8 cellular contexts compared by ENCODE assay signal in the genomic region with DNA sequence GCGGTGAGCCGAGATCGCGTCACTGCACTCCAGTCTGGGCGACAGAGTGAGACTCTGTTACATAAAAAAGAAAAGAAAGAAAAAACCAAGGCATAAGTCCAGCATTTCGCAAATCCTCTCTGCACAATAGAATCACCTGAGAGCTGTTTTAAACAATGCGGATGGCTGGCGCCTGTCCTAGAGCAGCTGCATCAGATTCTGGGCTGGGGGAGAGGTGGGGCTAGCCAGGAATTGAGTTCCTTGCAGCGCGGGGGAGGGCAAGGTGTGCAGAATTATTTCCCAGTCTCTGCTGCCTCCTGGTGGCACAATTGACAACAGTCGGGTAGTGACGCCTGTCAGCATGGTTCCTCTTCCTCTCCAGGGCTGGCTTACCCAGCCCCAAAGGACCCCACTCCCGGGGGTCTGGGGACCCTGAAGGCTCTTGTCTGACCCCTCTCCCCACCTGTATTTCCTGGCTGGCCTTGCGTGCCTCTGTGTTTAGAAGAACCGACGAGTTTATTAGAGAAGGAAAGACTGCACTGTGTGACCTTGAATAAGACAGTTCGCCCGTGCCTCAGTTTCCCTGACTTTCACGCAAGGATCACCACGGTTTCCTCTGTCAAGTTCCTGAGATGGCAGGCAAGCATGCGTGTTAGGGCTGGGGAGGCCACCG. TPM values are rescaled to one million over a fixed set of nuclear protein-coding genes. Genes with fewer than 3 reads are reported as not detected.
DNase-seq lines count a peak whose midpoint lies in the region; ATAC-seq and TF ChIP-seq lines count a peak whose summit lies in the region.

No MANE protein-coding gene starts in this region.

- 11 to 20% (median 16%) methylated on average over 21 to 22 of the region's 22 CpGs for WGBS in psoas muscle, 3 donors

- H3K27ac Mint-ChIP-seq in HFFc6, result no peak overlapping the region
- peak overlapping the region; percentile 8 for H3K27ac Mint-ChIP-seq in activated naive CD8-positive, alpha-beta T cell treated with anti-CD3 and anti-CD28 coated beads for 36 hours

- peak overlapping the region; percentile 74 for H3K4me3 Mint-ChIP-seq in HFFc6
- H3K4me3 Mint-ChIP-seq in activated naive CD8-positive, alpha-beta T cell treated with anti-CD3 and anti-CD28 coated beads for 36 hours, result peak overlapping the region; percentile 42

- H3K4me1 ChIP-seq in cardiac muscle cell (ENCODE audit: low read depth) (no peaks in the 10 kb centered on the region), psoas muscle (no peaks in the 10 kb centered on the region), upper lobe of right lung (peaks cover 9% of the 10 kb centered on the region)

- peak; percentile 79 for TF ChIP-seq CTCF in GM06990 (IDR thresholded peaks at IDR 0.05; ENCODE audit: insufficient read depth, low read length, poor library complexity, severe bottlenecking)
- peak; percentile 94 for TF ChIP-seq CTCF in HFFc6 (IDR thresholded peaks at IDR 0.05)
- TF ChIP-seq CTCF in cardiac muscle cell (IDR thresholded peaks at IDR 0.05; ENCODE audit: low read depth, low read length), result peak; percentile 72
- TF ChIP-seq CTCF in psoas muscle (IDR thresholded peaks at IDR 0.05), result peak; percentile 72
- TF ChIP-seq CTCF in upper lobe of right lung (IDR thresholded peaks at IDR 0.05), result peak; percentile 82

- H3K4me3 ChIP-seq in GM06990 (replicated peaks; ENCODE audit: low read depth, low read length) (peak overlapping the region; percentile 58), cardiac muscle cell (no peak overlapping the region), psoas muscle (no peak overlapping the region), upper lobe of right lung (peak overlapping the region; percentile 26)

- no peaks in the 10 kb centered on the region; the same call in 1 of the 2 replicates for H3K4me1 Mint-ChIP-seq in HFFc6 (ENCODE audit: low read depth)
- H3K4me1 Mint-ChIP-seq in activated naive CD8-positive, alpha-beta T cell treated with anti-CD3 and anti-CD28 coated beads for 36 hours, result peaks cover 4% of the 10 kb centered on the region

- H3K9me3 Mint-ChIP-seq in HFFc6, result no peaks in the 10 kb centered on the region
- H3K9me3 Mint-ChIP-seq in activated naive CD8-positive, alpha-beta T cell treated with anti-CD3 and anti-CD28 coated beads for 36 hours, result no peaks in the 10 kb centered on the region

- no peaks in the 10 kb centered on the region for H3K36me3 Mint-ChIP-seq in HFFc6 (ENCODE audit: low read depth)
- H3K36me3 Mint-ChIP-seq in activated naive CD8-positive, alpha-beta T cell treated with anti-CD3 and anti-CD28 coated beads for 36 hours, result no peaks in the 10 kb centered on the region

- DNase-seq in GM06990 (ENCODE audit: extremely low read depth, insufficient read length), result peak; percentile 74
- peak; percentile 53 for DNase-seq in HFFc6
- peak; percentile 68 for DNase-seq in NCI-H1092 (lab: John Stamatoyannopoulos, UW)
- DNase-seq in SKM-1 treated with dmso at 0.1 percent for 144 hours (lab: John Stamatoyannopoulos, UW; ENCODE audit: unreplicated experiment), result peak; percentile 77
- peak; percentile 74 for DNase-seq in activated naive CD8-positive, alpha-beta T cell treated with anti-CD3 and anti-CD28 coated beads for 36 hours
- peak; percentile 78 to 82 for DNase-seq in cardiac muscle cell (ENCODE audit: low read depth in 1 of 2, low spot score in 1 of 2)
- DNase-seq in psoas muscle, result peak; percentile 69 to 77
- peak; percentile 83 for DNase-seq in upper lobe of right lung

- ATAC-seq in psoas muscle (peak; percentile 74 to 89 (median 82)), upper lobe of right lung (peak; percentile 95)

- peaks cover under 1% of the 10 kb centered on the region; the same call in 1 of the 2 replicates for H3K27me3 Mint-ChIP-seq in HFFc6 (ENCODE audit: insufficient read depth)
- H3K27me3 Mint-ChIP-seq in activated naive CD8-positive, alpha-beta T cell treated with anti-CD3 and anti-CD28 coated beads for 36 hours, result peaks cover 4% of the 10 kb centered on the region

- H3K36me3 ChIP-seq in GM06990 (ENCODE audit: control insufficient read depth, insufficient read depth, low read length), result no peaks in the 10 kb centered on the region
- no peaks in the 10 kb centered on the region for H3K36me3 ChIP-seq in cardiac muscle cell
- H3K36me3 ChIP-seq in psoas muscle (ENCODE audit: insufficient read depth in 1 of 2, low read depth in 1 of 2), result no peaks in the 10 kb centered on the region
- no peaks in the 10 kb centered on the region for H3K36me3 ChIP-seq in upper lobe of right lung

- H3K27me3 ChIP-seq in GM06990 (replicated peaks; ENCODE audit: control insufficient read depth, insufficient read depth, low read length) (no peaks in the 10 kb centered on the region), cardiac muscle cell (no peaks in the 10 kb centered on the region), psoas muscle (ENCODE audit: insufficient read depth in 3 of 3, low read length in 2 of 3) (no peaks in the 10 kb centered on the region), upper lobe of right lung (no peaks in the 10 kb centered on the region)

- no peaks in the 10 kb centered on the region for H3K9me3 ChIP-seq in cardiac muscle cell (ENCODE audit: low read depth)
- no peaks in the 10 kb centered on the region for H3K9me3 ChIP-seq in psoas muscle
- no peaks in the 10 kb centered on the region for H3K9me3 ChIP-seq in upper lobe of right lung

- H3K27ac ChIP-seq in cardiac muscle cell (no peak overlapping the region), psoas muscle (no peak overlapping the region), upper lobe of right lung (no peak overlapping the region)

- intact Hi-C loops in psoas muscle (cut with DNase I), result loop anchor here in 1 of 2 donors (5.0 to 10.0 kb wide), 3 partner anchors 531 to 733 kb away; a partner anchor contains a TSS
- intact Hi-C loops in upper lobe of right lung (cut with DNase I), result loop anchor here (10.0 kb wide), 1 partner anchor 703 kb away; a partner anchor contains a TSS

RNA-seq across cellular contexts. Expression of a gene that starts 41.1 kb away (rescaled TPM):
- total RNA-seq in HFFc6 (2021; fragmentation: NEBNext Ultra II Directional; extraction: Animal tissue kit (Norgen Biotek cat#: 25700)), result under 1 TPM; 0.14 to 0.61 (median 0.27) TPM
- total RNA-seq in activated naive CD8-positive, alpha-beta T cell treated with anti-CD3 and anti-CD28 coated beads for 36 hours, result 1 to 10 TPM; 7.7 to 8.1 TPM
- 5.0 and 10.4 TPM in 2 replicates for total RNA-seq in cardiac muscle cell
- 3.5 and 6.7 TPM in 2 replicates for polyA plus RNA-seq in cardiac muscle cell
- total RNA-seq in psoas muscle, result 1 to 10 TPM; 2.5 to 4.8 (median 3.0) TPM
- polyA plus RNA-seq in psoas muscle, result 1 to 10 TPM in 2 of 3 donors, under 1 TPM in 1; 0.96 to 1.2 (median 1.1) TPM
- 47.6 TPM for total RNA-seq in upper lobe of right lung

Comparison
In these comparisons a context has a peak if more than half of its experiments do, and no peak if none do; other contexts are left out.
1. H3K4me3 ChIP-seq: peak in GM06990 (single experiment) and upper lobe of right lung (single experiment); none in cardiac muscle cell (single experiment) and psoas muscle (single experiment).
2. Peak in every context shown above with its lines, with median percentiles within 50 percentile points of each other: DNase-seq and CTCF ChIP-seq.